In genomic region chr3:71305246-71306206, GRCh38 we compare ENCODE assay signal across 8 cellular contexts.
A peak's percentile ranks its signal among the peaks of the same experiment; 100 is the strongest.
DNase-seq lines count a peak whose midpoint lies in the region; ATAC-seq and TF ChIP-seq lines count a peak whose summit lies in the region.

No MANE protein-coding gene starts in this region.

- no peak for TF ChIP-seq CTCF in lung (IDR thresholded peaks at IDR 0.05; ENCODE audit: control extremely low read depth, extremely low read depth)

- DNase-seq in H7 (peak; percentile 53), ecto neural progenitor cell (ENCODE audit: low spot score) (peak; percentile 54), lung (ENCODE audit: low spot score) (peak; percentile 31), NOMO-1 (lab: John Stamatoyannopoulos, UW; ENCODE audit: unreplicated experiment in 2 of 2) (no peak)
- DNase-seq in stimulated activated CD8-positive, alpha-beta memory T cell treated with anti-CD3 and anti-CD28 coated beads, Interleukin-4, amount 100 ng/mL, for 48 hours: peak; percentile 45

- ATAC-seq in SK-N-SH treated with all-trans-retinoic acid at 6 μM for 48 hours (peak; percentile 85), lung (ENCODE audit: insufficient read depth, low FRiP score) (no peak), GM19463 (IDR thresholded peaks at IDR 0.05; ENCODE audit: unreplicated experiment) (no peak), HG02610 (IDR thresholded peaks at IDR 0.05; ENCODE audit: unreplicated experiment) (no peak)

- WGBS in lung, 2 donors: 8 to 14% methylated on average over 21 of the region's 21 CpGs

- H3K27me3 ChIP-seq in H7 (ENCODE audit: control insufficient read depth, insufficient read depth, low read length) (no peaks in the 10 kb centered on the region), lung (ENCODE audit: control insufficient read depth, insufficient read depth) (no peaks in the 10 kb centered on the region)

- H3K4me3 ChIP-seq in H7 (ENCODE audit: insufficient read depth, low read depth, low read length) (peak overlapping the region; percentile 39), lung (no peak overlapping the region)

- H3K9me3 ChIP-seq in lung (ENCODE audit: control insufficient read depth in 2 of 2, insufficient read depth in 1 of 2, low read length in 1 of 2): no peaks in the 10 kb centered on the region

- peaks cover 0 to 13% of the 10 kb centered on the region in 2 donors for H3K4me1 ChIP-seq in lung (ENCODE audit: control insufficient read depth in 2 of 2, insufficient read depth in 2 of 2, low read length in 2 of 2)

- H3K36me3 ChIP-seq in H7 (replicated peaks; ENCODE audit: control insufficient read depth, insufficient read depth, low read length): no peaks in the 10 kb centered on the region
- no peaks in the 10 kb centered on the region for H3K36me3 ChIP-seq in lung (ENCODE audit: control insufficient read depth in 2 of 2, insufficient read depth in 2 of 2, low read length in 2 of 2)

- H3K27ac ChIP-seq in lung (ENCODE audit: low read depth in 1 of 2, low read length in 1 of 2): peak overlapping the region; percentile 72 to 86

TF ChIP-seq in SK-N-SH treated with all-trans-retinoic acid at 6 μM for 48 hours, 23 proteins besides CTCF, POLR2A, EP300 and RAD21:
- TF ChIP-seq ISL1 (CRISPR knock-in tag; IDR thresholded peaks at IDR 0.05) (peak; percentile 64), OSR1 (CRISPR knock-in tag; IDR thresholded peaks at IDR 0.05) (no peak)
TF ChIP-seq in SK-N-SH treated with all-trans-retinoic acid at 6 μM for 48 hours: peak in this region for 1.

Comparison
In these comparisons a context has a peak if more than half of its experiments do, and no peak if none do; other contexts are left out.
1. DNase-seq: peak in H7 (single experiment), ecto neural progenitor cell (single experiment), lung (single experiment) and stimulated activated CD8-positive, alpha-beta memory T cell treated with anti-CD3 and anti-CD28 coated beads, Interleukin-4, amount 100 ng/mL, for 48 hours (single experiment); none in NOMO-1 (0 of 2).